12 cellular contexts compared by ENCODE assay signal in the genomic region with DNA sequence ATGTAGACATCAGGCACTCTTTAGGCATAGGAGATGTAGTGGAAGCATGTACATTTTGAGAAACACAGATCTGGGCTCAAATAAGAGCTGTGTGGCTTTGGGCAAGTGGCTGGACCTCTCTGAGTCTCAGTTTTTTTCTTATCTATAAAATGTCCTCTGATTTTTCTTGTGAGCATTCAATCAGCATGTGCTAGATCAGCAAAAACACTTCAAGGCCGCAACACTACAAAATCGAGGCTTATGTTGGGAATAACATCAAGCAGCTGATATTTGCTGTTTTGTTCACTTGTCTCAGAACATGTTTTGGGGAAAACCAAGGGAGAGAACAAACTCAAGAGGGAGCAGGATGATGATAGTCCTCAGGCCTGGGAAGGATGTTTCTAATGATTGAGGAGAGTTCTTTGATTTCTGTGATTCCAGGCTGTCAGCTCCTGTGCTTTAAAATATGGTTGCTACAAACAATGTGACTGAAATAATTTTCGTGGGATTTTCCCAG. TPM values are rescaled to one million over a fixed set of nuclear protein-coding genes. Genes with fewer than 3 reads are reported as not detected.
"Had no signal": no experiment of that assay in that cellular context is flagged by ENCODE, and none has a peak within 500 bp of the region (broad histone marks: within the 10 kb centered on the region; RNA-seq: fewer than 3 reads in every experiment).

Gene OR4X1, plus strand, starts transcription at position 446 of the 496 bp plus-strand sequence. Its CDS starts 0 bp downstream, at position 446.

- H3K9ac ChIP-seq: GM23248 had no signal

- H3K36me3 ChIP-seq: HAP-1 had no signal

- DNase-seq: GM23248, GOT3, H7, H9, HCEC 1CT, HFFc6 had no signal

- H3K4me2 ChIP-seq: GM23338 had no signal

- ATAC-seq: GM23338, HCT116 had no signal

- H3K9me3 ChIP-seq: HAP-1 had no signal

- H3K4me3 ChIP-seq: GM23248, GM23338, HAP-1 had no signal

- H3K4me1 ChIP-seq: HAP-1 had no signal

- H3K27ac ChIP-seq: GM23248 had no signal

- H2AFZ ChIP-seq: GM23248, GM23338 had no signal

- FAIRE-seq: H1, H54 had no signal

RNA-seq across cellular contexts. Expression of gene OR4X1, which starts in this region (rescaled TPM):
- total RNA-seq: GM23248, GM23338, H1, H4, H7, H9, HFFc6 had no signal
- polyA plus RNA-seq: GM23248, GM23338, H1 had no signal
